Comparison of ENCODE assay signal across 8 cellular contexts in the genomic region with DNA sequence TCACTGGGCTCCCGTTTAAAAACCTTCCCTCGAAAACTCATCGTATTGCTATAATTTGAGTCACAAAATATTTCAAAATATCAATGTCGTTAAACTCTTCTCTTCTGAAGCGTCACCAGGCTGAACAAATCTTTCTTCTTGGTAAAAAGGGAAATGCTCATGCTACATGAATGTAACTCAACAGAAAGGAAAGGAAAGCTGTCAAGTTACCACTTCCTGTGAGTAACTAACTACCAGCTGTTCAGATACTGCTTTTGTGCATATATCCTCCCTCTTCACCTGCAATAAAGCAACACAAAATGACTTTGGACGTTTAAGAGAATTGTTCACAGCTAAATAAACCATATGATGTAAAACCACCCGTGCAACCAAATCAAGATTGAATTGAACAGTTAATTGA.
DNase-seq lines count a peak whose midpoint lies in the region; ATAC-seq, FAIRE-seq and TF ChIP-seq lines count a peak whose summit lies in the region.

No MANE protein-coding gene starts in this region.

- peaks cover 10% of the 10 kb centered on the region for H3K4me1 ChIP-seq in keratinocyte (ENCODE audit: control insufficient read depth, extremely low read depth, insufficient read depth, low read length)

- H3K36me3 ChIP-seq in BJ (ENCODE audit: control insufficient read depth, insufficient read depth, low read length) (no peaks in the 10 kb centered on the region), keratinocyte (ENCODE audit: control insufficient read depth in 2 of 2, extremely low read depth in 1 of 2, insufficient read depth in 2 of 2, low read length in 2 of 2) (no peaks in the 10 kb centered on the region)

- no peaks in the 10 kb centered on the region for H4K20me1 ChIP-seq in keratinocyte (ENCODE audit: control insufficient read depth, extremely low read depth, insufficient read depth, low read length)

- peaks cover 45% of the 10 kb centered on the region for H3K36me3 Mint-ChIP-seq in T-helper 1 cell treated with Interleukin-12 subunit alpha and Interleukin-12 subunit beta and Interleukin-4 antibody, amounts not matched to agents 30 μg/mL and 1 μg/mL, for 36 hours (ENCODE audit: low read depth)

- peak; percentile 75 for ATAC-seq in HG03196 (IDR thresholded peaks at IDR 0.05; ENCODE audit: unreplicated experiment)

- H3K4me3 Mint-ChIP-seq in T-helper 1 cell treated with Interleukin-12 subunit alpha and Interleukin-12 subunit beta and Interleukin-4 antibody, amounts not matched to agents 30 μg/mL and 1 μg/mL, for 36 hours = peak overlapping the region; percentile 88

- H3K27ac Mint-ChIP-seq in T-helper 1 cell treated with Interleukin-12 subunit alpha and Interleukin-12 subunit beta and Interleukin-4 antibody, amounts not matched to agents 30 μg/mL and 1 μg/mL, for 36 hours = peak overlapping the region; percentile 90

- no peaks in the 10 kb centered on the region for H3K79me2 ChIP-seq in keratinocyte (ENCODE audit: control insufficient read depth, insufficient read depth, low read length)

- no peaks in the 10 kb centered on the region for H3K27me3 Mint-ChIP-seq in T-helper 1 cell treated with Interleukin-12 subunit alpha and Interleukin-12 subunit beta and Interleukin-4 antibody, amounts not matched to agents 30 μg/mL and 1 μg/mL, for 36 hours (ENCODE audit: low read depth)

- peaks cover 74% of the 10 kb centered on the region for H3K4me1 Mint-ChIP-seq in T-helper 1 cell treated with Interleukin-12 subunit alpha and Interleukin-12 subunit beta and Interleukin-4 antibody, amounts not matched to agents 30 μg/mL and 1 μg/mL, for 36 hours (ENCODE audit: low read depth)

- no peak overlapping the region for H2AFZ ChIP-seq in keratinocyte (ENCODE audit: control insufficient read depth, low read length)

- H3K4me3 ChIP-seq in BJ (ENCODE audit: low read depth, low read length) = no peak overlapping the region
- no peak overlapping the region for H3K4me3 ChIP-seq in keratinocyte (ENCODE audit: control insufficient read depth in 2 of 3, extremely low read depth in 1 of 3, insufficient read depth in 2 of 3, low read depth in 1 of 3, low read length in 3 of 3)

- dilution Hi-C loops in keratinocyte (cut with MboI; ENCODE audit: extremely low pct_ligation_motif_present, low sequenced_read_pairs) = no loop called here

- H3K27me3 ChIP-seq in BJ (ENCODE audit: control insufficient read depth, insufficient read depth, low read length) (no peaks in the 10 kb centered on the region), keratinocyte (ENCODE audit: control insufficient read depth, extremely low read depth, insufficient read depth, low read length) (no peaks in the 10 kb centered on the region)

- H3K9me1 ChIP-seq in keratinocyte (ENCODE audit: control insufficient read depth, extremely low read depth, insufficient read depth, low read length) = no peaks in the 10 kb centered on the region

- H3K27ac ChIP-seq in keratinocyte (ENCODE audit: control insufficient read depth, insufficient read depth, low read length) = no peak overlapping the region

- TF ChIP-seq CTCF in BJ (IDR thresholded peaks at IDR 0.05; ENCODE audit: insufficient read depth, low read depth, low read length) (no peak), keratinocyte (optimal IDR thresholded peaks at IDR 0.05 in 1 of 3, IDR thresholded peaks at IDR 0.05 in 1 of 3, conservative IDR thresholded peaks at IDR 0.05 in 1 of 3; ENCODE audit: extremely low read depth in 1 of 3, insufficient read depth in 2 of 3, low read length in 3 of 3) (no peak)

- peak; percentile 33 for DNase-seq in BJ (ENCODE audit: low read depth)
- DNase-seq in keratinocyte (ENCODE audit: low read depth, low spot score) = no peak
- no peak for DNase-seq in NCI-H446 treated with DMSO at 0.1 percent for 48 hours (lab: John Stamatoyannopoulos, UW)
- no peak for DNase-seq in stimulated activated CD4-positive, alpha-beta T cell treated with anti-CD3 and anti-CD28 coated beads, Interleukin-2, amount 100 ng/mL, for 24 hours
- no peak for DNase-seq in 8988T

- TF ChIP-seq POLR2A in GM19099 (IDR thresholded peaks at IDR 0.05; ENCODE audit: extremely low read depth, insufficient read length, low read depth) = peak; percentile 20

- CTCF ChIA-PET in BJ (lab: Yijun Ruan, JAX) = interaction anchor here (1.1 kb wide), 1 partner anchor 12 kb away, joined by 3 read pairs; no protein-coding TSS in a partner anchor

- H3K9me3 Mint-ChIP-seq in T-helper 1 cell treated with Interleukin-12 subunit alpha and Interleukin-12 subunit beta and Interleukin-4 antibody, amounts not matched to agents 30 μg/mL and 1 μg/mL, for 36 hours = no peaks in the 10 kb centered on the region

- H3K9me3 ChIP-seq in keratinocyte (ENCODE audit: control insufficient read depth, low read depth, low read length) = no peaks in the 10 kb centered on the region

- peak; percentile 78 for FAIRE-seq in keratinocyte (lab: Jason Lieb, UNC)

- no peak overlapping the region for H3K4me2 ChIP-seq in keratinocyte (ENCODE audit: control insufficient read depth, extremely low read depth, insufficient read depth, low read depth, low read length)

- H3K9ac ChIP-seq in keratinocyte (ENCODE audit: control insufficient read depth, extremely low read depth, insufficient read depth, low read length) = no peak overlapping the region

- POLR2A ChIA-PET in BJ (lab: Charles Lee) = no interaction called here
